Comparison of ENCODE assay signal across 1 cellular context in the genomic region with DNA sequence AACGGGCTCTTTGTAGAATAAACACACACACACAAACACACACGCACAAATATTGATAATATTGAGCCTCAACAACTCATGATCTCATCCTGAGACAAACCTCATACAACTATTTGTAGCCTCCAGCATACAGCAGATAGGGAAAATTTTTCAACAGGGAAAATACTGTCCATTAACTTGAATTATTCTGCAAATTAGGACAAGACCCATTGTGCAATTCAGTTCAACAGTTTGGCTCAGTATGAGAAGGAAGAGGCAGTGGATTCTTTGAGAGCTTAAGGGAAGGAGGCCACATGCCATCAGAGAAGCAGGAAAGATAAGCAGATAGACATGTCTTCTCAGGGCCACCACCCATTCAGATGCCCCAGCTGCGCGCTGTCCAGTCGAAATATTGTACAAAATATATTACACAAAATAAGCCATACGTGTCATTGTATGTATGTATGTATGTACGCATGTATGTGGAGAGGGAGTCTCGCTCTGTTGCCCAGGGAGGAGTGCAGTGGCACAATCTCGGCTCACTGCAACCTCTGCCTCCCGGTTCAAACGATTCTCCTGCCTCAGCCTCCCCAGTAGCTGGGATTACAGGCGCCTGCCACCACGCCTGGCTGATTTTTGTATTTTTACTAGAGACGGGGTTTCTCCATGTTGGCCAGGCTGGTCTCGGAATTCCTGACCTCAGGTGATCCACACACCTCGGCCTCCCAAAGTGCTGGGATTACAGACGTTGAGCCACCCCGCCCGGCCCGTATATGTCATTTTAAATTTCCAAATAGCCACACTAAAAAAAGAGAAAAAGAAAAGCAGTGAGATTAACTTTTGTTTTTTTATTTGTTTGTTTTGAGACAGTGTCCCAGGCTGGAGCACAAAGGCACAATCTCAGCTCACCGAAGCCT.
TF ChIP-seq lines count a peak whose summit lies in the region.

No MANE protein-coding gene starts in this region.

TF ChIP-seq in HepG2, 621 proteins besides CTCF, POLR2A, EP300 and RAD21 (continues in another document):
- TF ChIP-seq, protein P1, sequence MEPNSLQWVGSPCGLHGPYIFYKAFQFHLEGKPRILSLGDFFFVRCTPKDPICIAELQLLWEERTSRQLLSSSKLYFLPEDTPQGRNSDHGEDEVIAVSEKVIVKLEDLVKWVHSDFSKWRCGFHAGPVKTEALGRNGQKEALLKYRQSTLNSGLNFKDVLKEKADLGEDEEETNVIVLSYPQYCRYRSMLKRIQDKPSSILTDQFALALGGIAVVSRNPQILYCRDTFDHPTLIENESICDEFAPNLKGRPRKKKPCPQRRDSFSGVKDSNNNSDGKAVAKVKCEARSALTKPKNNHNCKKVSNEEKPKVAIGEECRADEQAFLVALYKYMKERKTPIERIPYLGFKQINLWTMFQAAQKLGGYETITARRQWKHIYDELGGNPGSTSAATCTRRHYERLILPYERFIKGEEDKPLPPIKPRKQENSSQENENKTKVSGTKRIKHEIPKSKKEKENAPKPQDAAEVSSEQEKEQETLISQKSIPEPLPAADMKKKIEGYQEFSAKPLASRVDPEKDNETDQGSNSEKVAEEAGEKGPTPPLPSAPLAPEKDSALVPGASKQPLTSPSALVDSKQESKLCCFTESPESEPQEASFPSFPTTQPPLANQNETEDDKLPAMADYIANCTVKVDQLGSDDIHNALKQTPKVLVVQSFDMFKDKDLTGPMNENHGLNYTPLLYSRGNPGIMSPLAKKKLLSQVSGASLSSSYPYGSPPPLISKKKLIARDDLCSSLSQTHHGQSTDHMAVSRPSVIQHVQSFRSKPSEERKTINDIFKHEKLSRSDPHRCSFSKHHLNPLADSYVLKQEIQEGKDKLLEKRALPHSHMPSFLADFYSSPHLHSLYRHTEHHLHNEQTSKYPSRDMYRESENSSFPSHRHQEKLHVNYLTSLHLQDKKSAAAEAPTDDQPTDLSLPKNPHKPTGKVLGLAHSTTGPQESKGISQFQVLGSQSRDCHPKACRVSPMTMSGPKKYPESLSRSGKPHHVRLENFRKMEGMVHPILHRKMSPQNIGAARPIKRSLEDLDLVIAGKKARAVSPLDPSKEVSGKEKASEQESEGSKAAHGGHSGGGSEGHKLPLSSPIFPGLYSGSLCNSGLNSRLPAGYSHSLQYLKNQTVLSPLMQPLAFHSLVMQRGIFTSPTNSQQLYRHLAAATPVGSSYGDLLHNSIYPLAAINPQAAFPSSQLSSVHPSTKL (CRISPR knock-in tag; IDR thresholded peaks at IDR 0.05), result no peak
- TF ChIP-seq, protein P2, sequence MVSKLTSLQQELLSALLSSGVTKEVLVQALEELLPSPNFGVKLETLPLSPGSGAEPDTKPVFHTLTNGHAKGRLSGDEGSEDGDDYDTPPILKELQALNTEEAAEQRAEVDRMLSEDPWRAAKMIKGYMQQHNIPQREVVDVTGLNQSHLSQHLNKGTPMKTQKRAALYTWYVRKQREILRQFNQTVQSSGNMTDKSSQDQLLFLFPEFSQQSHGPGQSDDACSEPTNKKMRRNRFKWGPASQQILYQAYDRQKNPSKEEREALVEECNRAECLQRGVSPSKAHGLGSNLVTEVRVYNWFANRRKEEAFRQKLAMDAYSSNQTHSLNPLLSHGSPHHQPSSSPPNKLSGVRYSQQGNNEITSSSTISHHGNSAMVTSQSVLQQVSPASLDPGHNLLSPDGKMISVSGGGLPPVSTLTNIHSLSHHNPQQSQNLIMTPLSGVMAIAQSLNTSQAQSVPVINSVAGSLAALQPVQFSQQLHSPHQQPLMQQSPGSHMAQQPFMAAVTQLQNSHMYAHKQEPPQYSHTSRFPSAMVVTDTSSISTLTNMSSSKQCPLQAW (CRISPR knock-in tag; IDR thresholded peaks at IDR 0.05), result 0 out of 2 replicates have a peak, but pooled peaks have one; percentile 14
- TF ChIP-seq SETDB1 (CRISPR knock-in tag; IDR thresholded peaks at IDR 0.05; ENCODE audit: borderline replicate concordance) (0 out of 2 replicates have a peak, but pooled peaks have one; percentile 25), TBX3 (IDR thresholded peaks at IDR 0.05; ENCODE audit: borderline replicate concordance) (no peak), SP2 (CRISPR knock-in tag; IDR thresholded peaks at IDR 0.05) (peak; percentile 8; the same call in 1 of the 2 replicates), ZNF17 (CRISPR knock-in tag; IDR thresholded peaks at IDR 0.05) (no peak), CEBPG (CRISPR knock-in tag; IDR thresholded peaks at IDR 0.05) (peak; percentile 25; the same call in 1 of the 2 replicates), ZNF121 (CRISPR knock-in tag; IDR thresholded peaks at IDR 0.05) (0 out of 2 replicates have a peak, but pooled peaks have one; percentile 20), RBFOX2 (IDR thresholded peaks at IDR 0.05; ENCODE audit: low read depth, low read length) (0 out of 2 replicates have a peak, but pooled peaks have one; percentile 35), ZNF709 (CRISPR knock-in tag; IDR thresholded peaks at IDR 0.05) (0 out of 2 replicates have a peak, but pooled peaks have one; percentile 29), CEBPB (IDR thresholded peaks at IDR 0.05; ENCODE audit: borderline replicate concordance, low read depth, low read length) (peak; percentile 54; the same call in 1 of the 2 replicates), PAX8 (CRISPR knock-in tag; IDR thresholded peaks at IDR 0.05; ENCODE audit: borderline replicate concordance) (0 out of 2 replicates have a peak, but pooled peaks have one; percentile 9), SRSF4 (IDR thresholded peaks at IDR 0.05; ENCODE audit: low read depth, low read length, poor library complexity, severe bottlenecking) (no peak), ZNF749 (CRISPR knock-in tag; IDR thresholded peaks at IDR 0.05; ENCODE audit: borderline replicate concordance) (0 out of 2 replicates have a peak, but pooled peaks have one; percentile 59), ZSCAN29 (CRISPR knock-in tag; conservative IDR thresholded peaks at IDR 0.05) (0 out of 2 replicates have a peak, but pooled peaks have one; percentile 15), NFE2L1 (CRISPR knock-in tag; IDR thresholded peaks at IDR 0.05; ENCODE audit: borderline replicate concordance) (no peak), ZNF34 (CRISPR knock-in tag; IDR thresholded peaks at IDR 0.05; ENCODE audit: borderline replicate concordance) (peak; percentile 41; the same call in 1 of the 2 replicates)
- TF ChIP-seq, protein P3, sequence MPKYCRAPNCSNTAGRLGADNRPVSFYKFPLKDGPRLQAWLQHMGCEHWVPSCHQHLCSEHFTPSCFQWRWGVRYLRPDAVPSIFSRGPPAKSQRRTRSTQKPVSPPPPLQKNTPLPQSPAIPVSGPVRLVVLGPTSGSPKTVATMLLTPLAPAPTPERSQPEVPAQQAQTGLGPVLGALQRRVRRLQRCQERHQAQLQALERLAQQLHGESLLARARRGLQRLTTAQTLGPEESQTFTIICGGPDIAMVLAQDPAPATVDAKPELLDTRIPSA (CRISPR knock-in tag; IDR thresholded peaks at IDR 0.05; ENCODE audit: borderline replicate concordance), result 0 out of 2 replicates have a peak, but pooled peaks have one; percentile 28
- TF ChIP-seq, protein P4, sequence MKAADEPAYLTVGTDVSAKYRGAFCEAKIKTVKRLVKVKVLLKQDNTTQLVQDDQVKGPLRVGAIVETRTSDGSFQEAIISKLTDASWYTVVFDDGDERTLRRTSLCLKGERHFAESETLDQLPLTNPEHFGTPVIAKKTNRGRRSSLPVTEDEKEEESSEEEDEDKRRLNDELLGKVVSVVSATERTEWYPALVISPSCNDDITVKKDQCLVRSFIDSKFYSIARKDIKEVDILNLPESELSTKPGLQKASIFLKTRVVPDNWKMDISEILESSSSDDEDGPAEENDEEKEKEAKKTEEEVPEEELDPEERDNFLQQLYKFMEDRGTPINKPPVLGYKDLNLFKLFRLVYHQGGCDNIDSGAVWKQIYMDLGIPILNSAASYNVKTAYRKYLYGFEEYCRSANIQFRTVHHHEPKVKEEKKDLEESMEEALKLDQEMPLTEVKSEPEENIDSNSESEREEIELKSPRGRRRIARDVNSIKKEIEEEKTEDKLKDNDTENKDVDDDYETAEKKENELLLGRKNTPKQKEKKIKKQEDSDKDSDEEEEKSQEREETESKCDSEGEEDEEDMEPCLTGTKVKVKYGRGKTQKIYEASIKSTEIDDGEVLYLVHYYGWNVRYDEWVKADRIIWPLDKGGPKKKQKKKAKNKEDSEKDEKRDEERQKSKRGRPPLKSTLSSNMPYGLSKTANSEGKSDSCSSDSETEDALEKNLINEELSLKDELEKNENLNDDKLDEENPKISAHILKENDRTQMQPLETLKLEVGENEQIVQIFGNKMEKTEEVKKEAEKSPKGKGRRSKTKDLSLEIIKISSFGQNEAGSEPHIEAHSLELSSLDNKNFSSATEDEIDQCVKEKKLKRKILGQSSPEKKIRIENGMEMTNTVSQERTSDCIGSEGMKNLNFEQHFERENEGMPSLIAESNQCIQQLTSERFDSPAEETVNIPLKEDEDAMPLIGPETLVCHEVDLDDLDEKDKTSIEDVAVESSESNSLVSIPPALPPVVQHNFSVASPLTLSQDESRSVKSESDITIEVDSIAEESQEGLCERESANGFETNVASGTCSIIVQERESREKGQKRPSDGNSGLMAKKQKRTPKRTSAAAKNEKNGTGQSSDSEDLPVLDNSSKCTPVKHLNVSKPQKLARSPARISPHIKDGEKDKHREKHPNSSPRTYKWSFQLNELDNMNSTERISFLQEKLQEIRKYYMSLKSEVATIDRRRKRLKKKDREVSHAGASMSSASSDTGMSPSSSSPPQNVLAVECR (CRISPR knock-in tag; IDR thresholded peaks at IDR 0.05; ENCODE audit: borderline replicate concordance), result 0 out of 2 replicates have a peak, but pooled peaks have one; percentile 33
- TF ChIP-seq, protein P5, sequence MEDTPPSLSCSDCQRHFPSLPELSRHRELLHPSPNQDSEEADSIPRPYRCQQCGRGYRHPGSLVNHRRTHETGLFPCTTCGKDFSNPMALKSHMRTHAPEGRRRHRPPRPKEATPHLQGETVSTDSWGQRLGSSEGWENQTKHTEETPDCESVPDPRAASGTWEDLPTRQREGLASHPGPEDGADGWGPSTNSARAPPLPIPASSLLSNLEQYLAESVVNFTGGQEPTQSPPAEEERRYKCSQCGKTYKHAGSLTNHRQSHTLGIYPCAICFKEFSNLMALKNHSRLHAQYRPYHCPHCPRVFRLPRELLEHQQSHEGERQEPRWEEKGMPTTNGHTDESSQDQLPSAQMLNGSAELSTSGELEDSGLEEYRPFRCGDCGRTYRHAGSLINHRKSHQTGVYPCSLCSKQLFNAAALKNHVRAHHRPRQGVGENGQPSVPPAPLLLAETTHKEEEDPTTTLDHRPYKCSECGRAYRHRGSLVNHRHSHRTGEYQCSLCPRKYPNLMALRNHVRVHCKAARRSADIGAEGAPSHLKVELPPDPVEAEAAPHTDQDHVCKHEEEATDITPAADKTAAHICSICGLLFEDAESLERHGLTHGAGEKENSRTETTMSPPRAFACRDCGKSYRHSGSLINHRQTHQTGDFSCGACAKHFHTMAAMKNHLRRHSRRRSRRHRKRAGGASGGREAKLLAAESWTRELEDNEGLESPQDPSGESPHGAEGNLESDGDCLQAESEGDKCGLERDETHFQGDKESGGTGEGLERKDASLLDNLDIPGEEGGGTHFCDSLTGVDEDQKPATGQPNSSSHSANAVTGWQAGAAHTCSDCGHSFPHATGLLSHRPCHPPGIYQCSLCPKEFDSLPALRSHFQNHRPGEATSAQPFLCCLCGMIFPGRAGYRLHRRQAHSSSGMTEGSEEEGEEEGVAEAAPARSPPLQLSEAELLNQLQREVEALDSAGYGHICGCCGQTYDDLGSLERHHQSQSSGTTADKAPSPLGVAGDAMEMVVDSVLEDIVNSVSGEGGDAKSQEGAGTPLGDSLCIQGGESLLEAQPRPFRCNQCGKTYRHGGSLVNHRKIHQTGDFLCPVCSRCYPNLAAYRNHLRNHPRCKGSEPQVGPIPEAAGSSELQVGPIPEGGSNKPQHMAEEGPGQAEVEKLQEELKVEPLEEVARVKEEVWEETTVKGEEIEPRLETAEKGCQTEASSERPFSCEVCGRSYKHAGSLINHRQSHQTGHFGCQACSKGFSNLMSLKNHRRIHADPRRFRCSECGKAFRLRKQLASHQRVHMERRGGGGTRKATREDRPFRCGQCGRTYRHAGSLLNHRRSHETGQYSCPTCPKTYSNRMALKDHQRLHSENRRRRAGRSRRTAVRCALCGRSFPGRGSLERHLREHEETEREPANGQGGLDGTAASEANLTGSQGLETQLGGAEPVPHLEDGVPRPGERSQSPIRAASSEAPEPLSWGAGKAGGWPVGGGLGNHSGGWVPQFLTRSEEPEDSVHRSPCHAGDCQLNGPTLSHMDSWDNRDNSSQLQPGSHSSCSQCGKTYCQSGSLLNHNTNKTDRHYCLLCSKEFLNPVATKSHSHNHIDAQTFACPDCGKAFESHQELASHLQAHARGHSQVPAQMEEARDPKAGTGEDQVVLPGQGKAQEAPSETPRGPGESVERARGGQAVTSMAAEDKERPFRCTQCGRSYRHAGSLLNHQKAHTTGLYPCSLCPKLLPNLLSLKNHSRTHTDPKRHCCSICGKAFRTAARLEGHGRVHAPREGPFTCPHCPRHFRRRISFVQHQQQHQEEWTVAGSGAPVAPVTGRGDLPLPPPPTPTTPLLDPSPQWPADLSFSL (CRISPR knock-in tag; IDR thresholded peaks at IDR 0.05), result no peak
- TF ChIP-seq, protein P6, sequence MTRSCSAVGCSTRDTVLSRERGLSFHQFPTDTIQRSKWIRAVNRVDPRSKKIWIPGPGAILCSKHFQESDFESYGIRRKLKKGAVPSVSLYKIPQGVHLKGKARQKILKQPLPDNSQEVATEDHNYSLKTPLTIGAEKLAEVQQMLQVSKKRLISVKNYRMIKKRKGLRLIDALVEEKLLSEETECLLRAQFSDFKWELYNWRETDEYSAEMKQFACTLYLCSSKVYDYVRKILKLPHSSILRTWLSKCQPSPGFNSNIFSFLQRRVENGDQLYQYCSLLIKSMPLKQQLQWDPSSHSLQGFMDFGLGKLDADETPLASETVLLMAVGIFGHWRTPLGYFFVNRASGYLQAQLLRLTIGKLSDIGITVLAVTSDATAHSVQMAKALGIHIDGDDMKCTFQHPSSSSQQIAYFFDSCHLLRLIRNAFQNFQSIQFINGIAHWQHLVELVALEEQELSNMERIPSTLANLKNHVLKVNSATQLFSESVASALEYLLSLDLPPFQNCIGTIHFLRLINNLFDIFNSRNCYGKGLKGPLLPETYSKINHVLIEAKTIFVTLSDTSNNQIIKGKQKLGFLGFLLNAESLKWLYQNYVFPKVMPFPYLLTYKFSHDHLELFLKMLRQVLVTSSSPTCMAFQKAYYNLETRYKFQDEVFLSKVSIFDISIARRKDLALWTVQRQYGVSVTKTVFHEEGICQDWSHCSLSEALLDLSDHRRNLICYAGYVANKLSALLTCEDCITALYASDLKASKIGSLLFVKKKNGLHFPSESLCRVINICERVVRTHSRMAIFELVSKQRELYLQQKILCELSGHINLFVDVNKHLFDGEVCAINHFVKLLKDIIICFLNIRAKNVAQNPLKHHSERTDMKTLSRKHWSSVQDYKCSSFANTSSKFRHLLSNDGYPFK (CRISPR knock-in tag; IDR thresholded peaks at IDR 0.05; ENCODE audit: borderline replicate concordance), result 0 out of 2 replicates have a peak, but pooled peaks have one; percentile 9
- TF ChIP-seq, protein P7, sequence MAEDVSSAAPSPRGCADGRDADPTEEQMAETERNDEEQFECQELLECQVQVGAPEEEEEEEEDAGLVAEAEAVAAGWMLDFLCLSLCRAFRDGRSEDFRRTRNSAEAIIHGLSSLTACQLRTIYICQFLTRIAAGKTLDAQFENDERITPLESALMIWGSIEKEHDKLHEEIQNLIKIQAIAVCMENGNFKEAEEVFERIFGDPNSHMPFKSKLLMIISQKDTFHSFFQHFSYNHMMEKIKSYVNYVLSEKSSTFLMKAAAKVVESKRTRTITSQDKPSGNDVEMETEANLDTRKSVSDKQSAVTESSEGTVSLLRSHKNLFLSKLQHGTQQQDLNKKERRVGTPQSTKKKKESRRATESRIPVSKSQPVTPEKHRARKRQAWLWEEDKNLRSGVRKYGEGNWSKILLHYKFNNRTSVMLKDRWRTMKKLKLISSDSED (CRISPR knock-in tag; IDR thresholded peaks at IDR 0.05), result no peak
